In the genomic region with DNA sequence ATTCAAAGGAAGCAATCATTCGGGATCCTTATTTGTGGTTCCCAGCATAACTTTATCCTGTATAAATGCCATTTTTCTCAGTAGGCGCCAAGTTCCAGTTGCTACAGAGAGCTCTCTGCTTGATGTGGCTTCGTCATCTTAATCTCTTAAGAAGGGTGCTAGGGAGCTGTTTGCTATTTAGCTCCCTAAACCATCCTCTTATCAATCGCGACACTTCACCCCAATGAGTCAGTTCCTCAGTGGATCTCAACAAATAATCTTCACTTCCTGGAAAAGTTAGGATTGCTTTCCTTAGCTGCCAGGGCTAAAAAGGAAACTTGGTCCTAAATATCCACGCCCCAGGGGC, we compare ENCODE assay signal across 1 cellular context.
TF ChIP-seq lines count a peak whose summit lies in the region.

No MANE protein-coding gene starts in this region.

TF ChIP-seq in H1, 55 proteins besides CTCF, POLR2A, EP300 and RAD21 (continued from another document):
- no peak for TF ChIP-seq ZNF274 (IDR thresholded peaks at IDR 0.05; ENCODE audit: borderline replicate concordance, extremely low read depth, low read length)
